ENCODE assay signal across 8 cellular contexts in genomic region chr17:77375917-77376651, GRCh38.
DNase-seq lines count a peak whose midpoint lies in the region; ATAC-seq and TF ChIP-seq lines count a peak whose summit lies in the region.

No MANE protein-coding gene starts in this region.

- peak overlapping the region; percentile 92 for H3K27ac ChIP-seq in osteoblast (ENCODE audit: low read depth, low read length)

- H4K20me1 ChIP-seq in osteoblast (ENCODE audit: insufficient read depth, low read length) = peaks cover 79% of the 10 kb centered on the region

- in situ Hi-C loops in G401 (cut with HindIII; ENCODE audit: low sequenced_read_pairs) = no loop called here

- H2AFZ ChIP-seq in osteoblast (ENCODE audit: low read length) = no peak overlapping the region

- no peaks in the 10 kb centered on the region for H3K27me3 ChIP-seq in osteoblast (ENCODE audit: insufficient read depth, low read length)

- TF ChIP-seq CTCF in osteoblast (IDR thresholded peaks at IDR 0.05; ENCODE audit: extremely low read depth, low read depth, low read length) = no peak

- DNase-seq in G401 (ENCODE audit: low spot score) (peak; percentile 48), osteoblast (ENCODE audit: insufficient read length, low spot score, missing footprints) (peak; percentile 99), NCI-H345 treated with DMSO at 0.1 percent for 48 hours (lab: John Stamatoyannopoulos, UW; ENCODE audit: unreplicated experiment) (no peak), T1000 (lab: John Stamatoyannopoulos, UW) (no peak), NCI-H1436 (lab: John Stamatoyannopoulos, UW) (no peak)
- peak; percentile 85 for DNase-seq in activated CD4-positive, alpha-beta T cell treated with anti-CD3 and anti-CD28 coated beads for 48 hours
- peak; percentile 36 for DNase-seq in effector CD4-positive, alpha-beta T cell

- H3K4me1 ChIP-seq in osteoblast (ENCODE audit: insufficient read depth, low read length) = peaks cover 69% of the 10 kb centered on the region

- peak overlapping the region; percentile 85 for H3K4me3 ChIP-seq in osteoblast (ENCODE audit: insufficient read depth, low read length)

- no peaks in the 10 kb centered on the region for H3K9me3 ChIP-seq in osteoblast (ENCODE audit: low read depth, low read length)

- H3K4me2 ChIP-seq in osteoblast (ENCODE audit: insufficient read depth, low read length) = peak overlapping the region; percentile 89

- no peaks in the 10 kb centered on the region for H3K36me3 ChIP-seq in osteoblast (ENCODE audit: insufficient read depth, low read length)

- no peak for ATAC-seq in HG02759 (IDR thresholded peaks at IDR 0.05; ENCODE audit: unreplicated experiment)

- H3K79me2 ChIP-seq in osteoblast (ENCODE audit: insufficient read depth, low read length) = peaks cover 98% of the 10 kb centered on the region

Comparison
In these comparisons a context has a peak if more than half of its experiments do, and no peak if none do; other contexts are left out.
1. DNase-seq: peak in G401 (single experiment), activated CD4-positive, alpha-beta T cell treated with anti-CD3 and anti-CD28 coated beads for 48 hours (single experiment), effector CD4-positive, alpha-beta T cell (single experiment) and osteoblast (single experiment); none in NCI-H345 treated with DMSO at 0.1 percent for 48 hours (single experiment), T1000 (single experiment) and NCI-H1436 (single experiment).